1 cellular context compared by ENCODE assay signal in the genomic region with DNA sequence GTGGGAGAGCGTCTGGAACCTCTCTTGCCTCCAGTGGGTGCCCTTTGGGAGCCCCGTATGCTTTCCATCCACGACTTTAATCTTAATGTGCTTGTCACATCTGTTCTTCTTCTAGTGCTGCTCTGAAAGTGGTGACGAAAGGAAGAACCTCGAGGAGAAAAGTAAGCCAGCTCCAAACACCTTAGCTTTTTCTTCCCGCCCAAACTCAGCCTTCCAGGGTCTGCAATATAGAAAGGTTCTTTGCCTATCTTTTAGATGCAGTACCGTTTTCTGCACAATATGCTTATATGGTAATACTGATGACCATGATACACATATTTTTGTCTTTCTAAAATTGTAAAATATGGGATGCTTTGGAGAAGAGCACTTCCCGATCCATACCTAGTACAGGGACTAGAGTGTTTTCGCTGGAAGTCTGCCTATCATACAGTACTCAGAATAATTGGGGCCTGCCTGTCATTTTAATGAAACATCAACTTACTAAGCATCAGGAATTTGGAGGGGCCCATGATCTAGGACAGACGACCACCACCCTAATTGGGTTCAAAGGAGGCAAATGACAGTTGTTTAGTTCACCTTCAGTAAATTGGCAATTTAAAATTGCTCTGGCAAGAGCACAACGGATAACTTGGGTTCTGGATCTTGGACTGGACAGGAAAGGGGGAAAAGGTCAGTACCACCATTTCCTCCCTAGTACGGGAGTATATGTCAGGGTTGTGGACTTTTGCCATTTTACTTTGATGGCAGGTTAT.
TF ChIP-seq lines count a peak whose summit lies in the region.

No MANE protein-coding gene starts in this region.

TF ChIP-seq in GM23338, 12 proteins besides CTCF, POLR2A, EP300 and RAD21 (continued from another document):
- TF ChIP-seq, protein P1, sequence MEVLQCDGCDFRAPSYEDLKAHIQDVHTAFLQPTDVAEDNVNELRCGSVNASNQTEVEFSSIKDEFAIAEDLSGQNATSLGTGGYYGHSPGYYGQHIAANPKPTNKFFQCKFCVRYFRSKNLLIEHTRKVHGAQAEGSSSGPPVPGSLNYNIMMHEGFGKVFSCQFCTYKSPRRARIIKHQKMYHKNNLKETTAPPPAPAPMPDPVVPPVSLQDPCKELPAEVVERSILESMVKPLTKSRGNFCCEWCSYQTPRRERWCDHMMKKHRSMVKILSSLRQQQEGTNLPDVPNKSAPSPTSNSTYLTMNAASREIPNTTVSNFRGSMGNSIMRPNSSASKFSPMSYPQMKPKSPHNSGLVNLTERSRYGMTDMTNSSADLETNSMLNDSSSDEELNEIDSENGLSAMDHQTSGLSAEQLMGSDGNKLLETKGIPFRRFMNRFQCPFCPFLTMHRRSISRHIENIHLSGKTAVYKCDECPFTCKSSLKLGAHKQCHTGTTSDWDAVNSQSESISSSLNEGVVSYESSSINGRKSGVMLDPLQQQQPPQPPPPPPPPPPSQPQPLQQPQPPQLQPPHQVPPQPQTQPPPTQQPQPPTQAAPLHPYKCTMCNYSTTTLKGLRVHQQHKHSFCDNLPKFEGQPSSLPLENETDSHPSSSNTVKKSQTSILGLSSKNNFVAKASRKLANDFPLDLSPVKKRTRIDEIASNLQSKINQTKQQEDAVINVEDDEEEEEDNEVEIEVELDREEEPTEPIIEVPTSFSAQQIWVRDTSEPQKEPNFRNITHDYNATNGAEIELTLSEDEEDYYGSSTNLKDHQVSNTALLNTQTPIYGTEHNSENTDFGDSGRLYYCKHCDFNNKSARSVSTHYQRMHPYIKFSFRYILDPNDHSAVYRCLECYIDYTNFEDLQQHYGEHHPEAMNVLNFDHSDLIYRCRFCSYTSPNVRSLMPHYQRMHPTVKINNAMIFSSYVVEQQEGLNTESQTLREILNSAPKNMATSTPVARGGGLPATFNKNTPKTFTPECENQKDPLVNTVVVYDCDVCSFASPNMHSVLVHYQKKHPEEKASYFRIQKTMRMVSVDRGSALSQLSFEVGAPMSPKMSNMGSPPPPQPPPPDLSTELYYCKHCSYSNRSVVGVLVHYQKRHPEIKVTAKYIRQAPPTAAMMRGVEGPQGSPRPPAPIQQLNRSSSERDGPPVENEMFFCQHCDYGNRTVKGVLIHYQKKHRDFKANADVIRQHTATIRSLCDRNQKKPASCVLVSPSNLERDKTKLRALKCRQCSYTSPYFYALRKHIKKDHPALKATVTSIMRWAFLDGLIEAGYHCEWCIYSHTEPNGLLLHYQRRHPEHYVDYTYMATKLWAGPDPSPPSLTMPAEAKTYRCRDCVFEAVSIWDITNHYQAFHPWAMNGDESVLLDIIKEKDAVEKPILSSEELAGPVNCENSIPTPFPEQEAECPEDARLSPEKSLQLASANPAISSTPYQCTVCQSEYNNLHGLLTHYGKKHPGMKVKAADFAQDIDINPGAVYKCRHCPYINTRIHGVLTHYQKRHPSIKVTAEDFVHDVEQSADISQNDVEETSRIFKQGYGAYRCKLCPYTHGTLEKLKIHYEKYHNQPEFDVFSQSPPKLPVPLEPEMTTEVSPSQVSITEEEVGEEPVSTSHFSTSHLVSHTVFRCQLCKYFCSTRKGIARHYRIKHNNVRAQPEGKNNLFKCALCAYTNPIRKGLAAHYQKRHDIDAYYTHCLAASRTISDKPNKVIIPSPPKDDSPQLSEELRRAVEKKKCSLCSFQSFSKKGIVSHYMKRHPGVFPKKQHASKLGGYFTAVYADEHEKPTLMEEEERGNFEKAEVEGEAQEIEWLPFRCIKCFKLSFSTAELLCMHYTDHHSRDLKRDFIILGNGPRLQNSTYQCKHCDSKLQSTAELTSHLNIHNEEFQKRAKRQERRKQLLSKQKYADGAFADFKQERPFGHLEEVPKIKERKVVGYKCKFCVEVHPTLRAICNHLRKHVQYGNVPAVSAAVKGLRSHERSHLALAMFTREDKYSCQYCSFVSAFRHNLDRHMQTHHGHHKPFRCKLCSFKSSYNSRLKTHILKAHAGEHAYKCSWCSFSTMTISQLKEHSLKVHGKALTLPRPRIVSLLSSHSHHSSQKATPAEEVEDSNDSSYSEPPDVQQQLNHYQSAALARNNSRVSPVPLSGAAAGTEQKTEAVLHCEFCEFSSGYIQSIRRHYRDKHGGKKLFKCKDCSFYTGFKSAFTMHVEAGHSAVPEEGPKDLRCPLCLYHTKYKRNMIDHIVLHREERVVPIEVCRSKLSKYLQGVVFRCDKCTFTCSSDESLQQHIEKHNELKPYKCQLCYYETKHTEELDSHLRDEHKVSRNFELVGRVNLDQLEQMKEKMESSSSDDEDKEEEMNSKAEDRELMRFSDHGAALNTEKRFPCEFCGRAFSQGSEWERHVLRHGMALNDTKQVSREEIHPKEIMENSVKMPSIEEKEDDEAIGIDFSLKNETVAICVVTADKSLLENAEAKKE (CRISPR knock-in tag; IDR thresholded peaks at IDR 0.05): no peak
- no peak for TF ChIP-seq EZH2 (IDR thresholded peaks at IDR 0.05; ENCODE audit: low read depth, unreplicated experiment)
- TF ChIP-seq, protein P2, sequence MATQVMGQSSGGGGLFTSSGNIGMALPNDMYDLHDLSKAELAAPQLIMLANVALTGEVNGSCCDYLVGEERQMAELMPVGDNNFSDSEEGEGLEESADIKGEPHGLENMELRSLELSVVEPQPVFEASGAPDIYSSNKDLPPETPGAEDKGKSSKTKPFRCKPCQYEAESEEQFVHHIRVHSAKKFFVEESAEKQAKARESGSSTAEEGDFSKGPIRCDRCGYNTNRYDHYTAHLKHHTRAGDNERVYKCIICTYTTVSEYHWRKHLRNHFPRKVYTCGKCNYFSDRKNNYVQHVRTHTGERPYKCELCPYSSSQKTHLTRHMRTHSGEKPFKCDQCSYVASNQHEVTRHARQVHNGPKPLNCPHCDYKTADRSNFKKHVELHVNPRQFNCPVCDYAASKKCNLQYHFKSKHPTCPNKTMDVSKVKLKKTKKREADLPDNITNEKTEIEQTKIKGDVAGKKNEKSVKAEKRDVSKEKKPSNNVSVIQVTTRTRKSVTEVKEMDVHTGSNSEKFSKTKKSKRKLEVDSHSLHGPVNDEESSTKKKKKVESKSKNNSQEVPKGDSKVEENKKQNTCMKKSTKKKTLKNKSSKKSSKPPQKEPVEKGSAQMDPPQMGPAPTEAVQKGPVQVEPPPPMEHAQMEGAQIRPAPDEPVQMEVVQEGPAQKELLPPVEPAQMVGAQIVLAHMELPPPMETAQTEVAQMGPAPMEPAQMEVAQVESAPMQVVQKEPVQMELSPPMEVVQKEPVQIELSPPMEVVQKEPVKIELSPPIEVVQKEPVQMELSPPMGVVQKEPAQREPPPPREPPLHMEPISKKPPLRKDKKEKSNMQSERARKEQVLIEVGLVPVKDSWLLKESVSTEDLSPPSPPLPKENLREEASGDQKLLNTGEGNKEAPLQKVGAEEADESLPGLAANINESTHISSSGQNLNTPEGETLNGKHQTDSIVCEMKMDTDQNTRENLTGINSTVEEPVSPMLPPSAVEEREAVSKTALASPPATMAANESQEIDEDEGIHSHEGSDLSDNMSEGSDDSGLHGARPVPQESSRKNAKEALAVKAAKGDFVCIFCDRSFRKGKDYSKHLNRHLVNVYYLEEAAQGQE (IDR thresholded peaks at IDR 0.05; ENCODE audit: unreplicated experiment): no peak
- TF ChIP-seq STAT1 (IDR thresholded peaks at IDR 0.05; ENCODE audit: unreplicated experiment): no peak
